6 cellular contexts compared by ENCODE assay signal in genomic region chr5:141681295-141681694, GRCh38. TPM values are rescaled to one million over a fixed set of nuclear protein-coding genes. Genes with fewer than 3 reads are reported as not detected.
DNase-seq lines count a peak whose midpoint lies in the region; ATAC-seq and TF ChIP-seq lines count a peak whose summit lies in the region.

No MANE protein-coding gene starts in this region.

- TF ChIP-seq CTCF in NB4 (IDR thresholded peaks at IDR 0.05; ENCODE audit: low read depth, low read length) (no peak), progenitor cell of endocrine pancreas (IDR thresholded peaks at IDR 0.05; ENCODE audit: unreplicated experiment) (no peak)

- peak overlapping the region; percentile 62 to 69 for H3K9ac ChIP-seq in duodenal mucosa (ENCODE audit: low read depth in 1 of 2, low read length in 2 of 2)

- no peak for TF ChIP-seq POLR2A in NB4 (IDR thresholded peaks at IDR 0.05; ENCODE audit: extremely low read depth, insufficient read length)

- H3K4me1 Mint-ChIP-seq in progenitor cell of endocrine pancreas (ENCODE audit: low read depth), result peaks cover 5% of the 10 kb centered on the region

- H3K27me3 ChIP-seq in duodenal mucosa (ENCODE audit: control insufficient read depth in 1 of 2, insufficient read depth in 2 of 2, low read length in 2 of 2), result peaks cover 3% of the 10 kb centered on the region in 2 donors

- H3K4me3 ChIP-seq in NB4 (ENCODE audit: low read depth, low read length) (peak overlapping the region; percentile 55), duodenal mucosa (ENCODE audit: low read depth in 1 of 2, low read length in 2 of 2) (peak overlapping the region; percentile 64 to 67)

- peak overlapping the region; percentile 32 for H3K4me3 Mint-ChIP-seq in progenitor cell of endocrine pancreas (ENCODE audit: low read depth)

- ATAC-seq in GM19463 (IDR thresholded peaks at IDR 0.05; ENCODE audit: unreplicated experiment), result no peak

- H3K4me1 ChIP-seq in duodenal mucosa (ENCODE audit: control insufficient read depth in 1 of 2, insufficient read depth in 2 of 2, low read length in 2 of 2), result peaks cover 19 to 23% of the 10 kb centered on the region in 2 donors

- H3K27ac Mint-ChIP-seq in progenitor cell of endocrine pancreas, result no peak overlapping the region

- H3K27ac ChIP-seq in duodenal mucosa (ENCODE audit: low read depth, low read length), result no peak overlapping the region

- no peaks in the 10 kb centered on the region for H3K9me3 Mint-ChIP-seq in progenitor cell of endocrine pancreas (ENCODE audit: low read depth)

- H3K27me3 Mint-ChIP-seq in progenitor cell of endocrine pancreas, result peaks cover 23% of the 10 kb centered on the region

- H3K36me3 Mint-ChIP-seq in progenitor cell of endocrine pancreas (ENCODE audit: insufficient read depth), result peaks cover 2% of the 10 kb centered on the region

- no peaks in the 10 kb centered on the region for H3K9me3 ChIP-seq in duodenal mucosa (ENCODE audit: control insufficient read depth in 1 of 2, low read length in 2 of 2)

- no peaks in the 10 kb centered on the region for H3K36me3 ChIP-seq in duodenal mucosa (ENCODE audit: control insufficient read depth in 1 of 2, insufficient read depth in 2 of 2, low read length in 2 of 2)

- no peak for DNase-seq in NB4 (ENCODE audit: low read depth)
- no peak for DNase-seq in progenitor cell of endocrine pancreas (ENCODE audit: low spot score, unreplicated experiment)
- DNase-seq in NOMO-1 (lab: John Stamatoyannopoulos, UW; ENCODE audit: unreplicated experiment in 2 of 2), result no peak
- DNase-seq in NCI-H1048 (lab: John Stamatoyannopoulos, UW), result no peak

RNA-seq across cellular contexts. Expression of gene ARAP3, which starts 0.7 kb away (rescaled TPM):
- 6.2 and 6.4 TPM in 2 replicates for total RNA-seq in progenitor cell of endocrine pancreas

RNA-seq across cellular contexts. Expression of gene FCHSD1, which starts 30.1 kb away (rescaled TPM):
- 27.7 and 30.7 TPM in 2 replicates for total RNA-seq in progenitor cell of endocrine pancreas

RNA-seq across cellular contexts. Expression of gene RELL2, which starts 44.5 kb away (rescaled TPM):
- total RNA-seq in progenitor cell of endocrine pancreas, result 5.2 and 6.7 TPM in 2 replicates

RNA-seq across cellular contexts. Expression of gene HDAC3, which starts 44.6 kb away (rescaled TPM):
- 101 and 103 TPM in 2 replicates for total RNA-seq in progenitor cell of endocrine pancreas
